21 cellular contexts compared by ENCODE assay signal in the genomic region with DNA sequence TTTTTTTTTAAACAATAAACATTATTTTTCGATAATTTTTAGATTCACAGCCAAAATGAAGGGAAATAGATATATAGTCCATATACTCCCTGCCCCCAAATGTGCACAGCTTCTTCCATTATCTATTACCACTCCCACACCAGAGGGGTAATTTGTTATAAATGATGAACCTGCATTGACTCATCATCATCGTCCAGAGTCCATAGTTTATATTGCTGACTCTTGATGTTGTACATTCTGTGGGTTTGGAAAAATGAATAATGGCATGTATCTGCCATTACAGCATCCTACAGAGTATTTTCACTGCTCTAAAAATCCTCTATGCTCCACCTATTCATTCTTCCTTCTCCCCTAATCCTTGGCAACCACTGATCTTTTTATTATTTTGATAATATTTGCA.
DNase-seq lines count a peak whose midpoint lies in the region; ATAC-seq, FAIRE-seq and TF ChIP-seq lines count a peak whose summit lies in the region.
"Had no signal": no experiment of that assay in that cellular context is flagged by ENCODE, and none has a peak within 500 bp of the region (broad histone marks: within the 10 kb centered on the region; RNA-seq: fewer than 3 reads in every experiment).

No MANE protein-coding gene starts in this region.

- peaks cover 72% of the 10 kb centered on the region for H3K4me1 Mint-ChIP-seq in HFFc6 (ENCODE audit: low read depth)
- H3K4me1 Mint-ChIP-seq: activated naive CD8-positive, alpha-beta T cell treated with anti-CD3 and anti-CD28 coated beads for 36 hours; CD14-positive monocyte had no signal

- H3K4me1 ChIP-seq in small intestine (ENCODE audit: control insufficient read depth in 2 of 2, insufficient read depth in 1 of 2, low read depth in 1 of 2, low read length in 1 of 2): no peaks in the 10 kb centered on the region
- peaks cover 2 to 10% of the 10 kb centered on the region in 2 donors for H3K4me1 ChIP-seq in aorta (ENCODE audit: control insufficient read depth in 1 of 2, insufficient read depth in 2 of 2, low read length in 2 of 2)
- peaks cover 0 to 5% of the 10 kb centered on the region in 2 donors for H3K4me1 ChIP-seq in uterus
- H3K4me1 ChIP-seq: left lung had no signal

- WGBS in small intestine, 3 donors: 43 to 52% (median 49%) methylated on average over 2 of the region's 2 CpGs
- WGBS in aorta, 2 donors: 41 to 52% methylated on average over 2 of the region's 2 CpGs

- no peaks in the 10 kb centered on the region for H3K27me3 ChIP-seq in SU-DHL-6 (ENCODE audit: low read length)
- no peaks in the 10 kb centered on the region for H3K27me3 ChIP-seq in small intestine (ENCODE audit: control insufficient read depth in 2 of 2, insufficient read depth in 2 of 2, low read length in 2 of 2)
- no peaks in the 10 kb centered on the region for H3K27me3 ChIP-seq in aorta (ENCODE audit: control insufficient read depth in 1 of 2, insufficient read depth in 2 of 2, low read length in 1 of 2)
- no peaks in the 10 kb centered on the region for H3K27me3 ChIP-seq in uterus
- H3K27me3 ChIP-seq: left lung, stomach had no signal

- H3K36me3 Mint-ChIP-seq in HFFc6 (ENCODE audit: low read depth): peaks cover 19% of the 10 kb centered on the region
- H3K36me3 Mint-ChIP-seq: activated naive CD8-positive, alpha-beta T cell treated with anti-CD3 and anti-CD28 coated beads for 36 hours; CD14-positive monocyte had no signal

- TF ChIP-seq CTCF in HFFc6 (IDR thresholded peaks at IDR 0.05) (no peak), SU-DHL-6 (IDR thresholded peaks at IDR 0.05; ENCODE audit: insufficient read depth, low read length, poor library complexity, severe bottlenecking) (no peak), fibroblast of mammary gland (conservative IDR thresholded peaks at IDR 0.05; ENCODE audit: control insufficient read depth, insufficient read depth, low read depth, low read length) (no peak), uterus (IDR thresholded peaks at IDR 0.05) (no peak)

- H3K9ac ChIP-seq in SU-DHL-6 (ENCODE audit: low read length): no peak overlapping the region

- no peak for TF ChIP-seq POLR2A in uterus (IDR thresholded peaks at IDR 0.05)

- intact Hi-C loops in aorta (cut with DNase I) (loop anchor here (5.0 to 10.0 kb wide), 3 partner anchors 64 to 207 kb away; no protein-coding TSS in a partner anchor), uterus (cut with DNase I; ENCODE audit: low total_unique reads) (no loop called here)

- no peak overlapping the region for H3K27ac Mint-ChIP-seq in HFFc6
- H3K27ac Mint-ChIP-seq: activated CD4-positive, alpha-beta T cell treated with anti-CD3 and anti-CD28 coated beads, Interleukin-2, amount 10 ng/mL, durations not matched to agents 24 days and 14 days; activated naive CD8-positive, alpha-beta T cell treated with anti-CD3 and anti-CD28 coated beads for 36 hours; CD14-positive monocyte had no signal

- no peaks in the 10 kb centered on the region; the same call in 1 of the 2 replicates for H3K27me3 Mint-ChIP-seq in HFFc6 (ENCODE audit: insufficient read depth)
- H3K27me3 Mint-ChIP-seq: activated CD4-positive, alpha-beta T cell treated with anti-CD3 and anti-CD28 coated beads, Interleukin-2, amount 10 ng/mL, durations not matched to agents 24 days and 14 days had no signal

- H2AFZ ChIP-seq in SU-DHL-6 (ENCODE audit: low read depth, low read length, severe bottlenecking): no peak overlapping the region

- no peak for ATAC-seq in aorta (ENCODE audit: low FRiP score)
- ATAC-seq: left lung, Right ventricle myocardium inferior had no signal

- peak overlapping the region; percentile 26; the same call in 1 of the 2 replicates for H3K4me3 Mint-ChIP-seq in HFFc6
- H3K4me3 Mint-ChIP-seq: activated CD4-positive, alpha-beta T cell treated with anti-CD3 and anti-CD28 coated beads, Interleukin-2, amount 10 ng/mL, durations not matched to agents 24 days and 14 days; activated naive CD8-positive, alpha-beta T cell treated with anti-CD3 and anti-CD28 coated beads for 36 hours; CD14-positive monocyte had no signal

- peaks cover 88% of the 10 kb centered on the region for H3K79me2 ChIP-seq in SU-DHL-6 (ENCODE audit: insufficient read depth, low read length)

- peaks cover 12% of the 10 kb centered on the region for H3K36me3 ChIP-seq in SU-DHL-6 (ENCODE audit: low read length)
- no peaks in the 10 kb centered on the region for H3K36me3 ChIP-seq in small intestine (ENCODE audit: control insufficient read depth in 2 of 2, insufficient read depth in 2 of 2, low read length in 2 of 2)
- no peaks in the 10 kb centered on the region for H3K36me3 ChIP-seq in aorta (ENCODE audit: control insufficient read depth in 1 of 2, insufficient read depth in 2 of 2, low read length in 1 of 2)
- no peaks in the 10 kb centered on the region for H3K36me3 ChIP-seq in uterus
- H3K36me3 ChIP-seq: left lung, stomach had no signal

- H4K20me1 ChIP-seq in SU-DHL-6 (ENCODE audit: low read depth, low read length): no peaks in the 10 kb centered on the region

- peak overlapping the region; percentile 98; the same call in 1 of the 2 replicates for H3K27ac ChIP-seq in SU-DHL-6 (ENCODE audit: low read depth, low read length)
- no peak overlapping the region for H3K27ac ChIP-seq in small intestine (ENCODE audit: low read depth in 1 of 2, low read length in 1 of 2)
- no peak overlapping the region for H3K27ac ChIP-seq in aorta (ENCODE audit: low read depth in 1 of 2, low read length in 2 of 2)
- no peak overlapping the region for H3K27ac ChIP-seq in uterus
- H3K27ac ChIP-seq: left lung had no signal

- peak; percentile 69 for DNase-seq in HFFc6
- peak; percentile 89 for DNase-seq in fibroblast of mammary gland (ENCODE audit: low read depth)
- DNase-seq in small intestine: peak; percentile 46
- no peak for DNase-seq in aorta
- no peak for DNase-seq in activated effector memory CD4-positive, alpha-beta T cell treated with Interleukin-2 at 50 U/mL for 16 hours
- no peak for DNase-seq in activated CD4-positive, alpha-beta T cell treated with anti-CD3 and anti-CD28 coated beads for 1 hour
- no peak for DNase-seq in uterus
- DNase-seq: activated CD4-positive, alpha-beta T cell treated with anti-CD3 and anti-CD28 coated beads, Interleukin-2, amount 10 ng/mL, durations not matched to agents 24 days and 14 days; activated naive CD8-positive, alpha-beta T cell treated with anti-CD3 and anti-CD28 coated beads for 36 hours; DMS79; H7; KG1; left lung; NCI-H1930; NCI-H748 treated with DMSO at 0.1 percent for 48 hours; posterior cingulate gyrus; stomach had no signal

- H3K9me3 Mint-ChIP-seq in HFFc6: no peaks in the 10 kb centered on the region
- H3K9me3 Mint-ChIP-seq: activated CD4-positive, alpha-beta T cell treated with anti-CD3 and anti-CD28 coated beads, Interleukin-2, amount 10 ng/mL, durations not matched to agents 24 days and 14 days had no signal

- no peaks in the 10 kb centered on the region for H3K9me2 ChIP-seq in SU-DHL-6 (replicated peaks; ENCODE audit: insufficient read depth, low read length)

- H3K9me3 ChIP-seq in SU-DHL-6 (ENCODE audit: insufficient read depth, low read length): no peaks in the 10 kb centered on the region; the same call in 1 of the 2 replicates
- no peaks in the 10 kb centered on the region for H3K9me3 ChIP-seq in small intestine (ENCODE audit: control insufficient read depth, low read depth)
- H3K9me3 ChIP-seq in aorta (ENCODE audit: control insufficient read depth, low read length): no peaks in the 10 kb centered on the region
- no peaks in the 10 kb centered on the region for H3K9me3 ChIP-seq in uterus
- H3K9me3 ChIP-seq: left lung, stomach had no signal

- peaks cover 41% of the 10 kb centered on the region for H3F3A ChIP-seq in SU-DHL-6 (ENCODE audit: insufficient read depth)

- no peak for FAIRE-seq in small intestine (lab: Jason Lieb, UNC)
- FAIRE-seq: colon had no signal

- H3K4me3 ChIP-seq in SU-DHL-6 (ENCODE audit: insufficient read depth, low read length, poor library complexity, severe bottlenecking) (no peak overlapping the region), fibroblast of mammary gland (ENCODE audit: control insufficient read depth, low read depth, low read length) (no peak overlapping the region), small intestine (ENCODE audit: low read depth in 1 of 2, low read length in 2 of 2) (no peak overlapping the region), aorta (ENCODE audit: low read length in 2 of 2) (no peak overlapping the region), uterus (no peak overlapping the region)
- H3K4me3 ChIP-seq: left lung, stomach had no signal

- no peak overlapping the region for H3K4me2 ChIP-seq in SU-DHL-6 (ENCODE audit: low read depth, low read length, poor library complexity, severe bottlenecking)

Comparison
In these comparisons a context has a peak if more than half of its experiments do, and no peak if none do; other contexts are left out.
1. DNase-seq: peak in HFFc6 (single experiment), fibroblast of mammary gland (single experiment) and small intestine (single experiment); none in aorta (0 of 2), activated effector memory CD4-positive, alpha-beta T cell treated with Interleukin-2 at 50 U/mL for 16 hours (single experiment), activated CD4-positive, alpha-beta T cell treated with anti-CD3 and anti-CD28 coated beads for 1 hour (single experiment) and uterus (0 of 2).